Comparison of ENCODE assay signal across 8 cellular contexts in genomic region chr16:30526137-30526822, GRCh38. TPM values are rescaled to one million over a fixed set of nuclear protein-coding genes. Genes with fewer than 3 reads are reported as not detected.
A peak's percentile ranks its signal among the peaks of the same experiment; 100 is the strongest.
DNase-seq lines count a peak whose midpoint lies in the region; ATAC-seq, FAIRE-seq and TF ChIP-seq lines count a peak whose summit lies in the region.

ZNF768 (minus strand) TSS chr16:30526566; CDS start chr16:30526413, 153 bp downstream.

- ATAC-seq in GM19351 (IDR thresholded peaks at IDR 0.05; ENCODE audit: unreplicated experiment) = peak; percentile 16

- peak within 1 kb of the TSS; percentile 83 to 94 (median 90) for H3K4me3 Mint-ChIP-seq in CD8-positive, alpha-beta memory T cell
- peak within 1 kb of the TSS; percentile 75 for H3K4me3 Mint-ChIP-seq in activated CD4-positive, alpha-beta T cell treated with anti-CD3 and anti-CD28 coated beads, Interleukin-2, amount 10 ng/mL, durations not matched to agents 7 days and 5 days
- peak within 1 kb of the TSS; percentile 82 for H3K4me3 Mint-ChIP-seq in mesothelial cell of epicardium

- WGBS in thyroid gland, 2 donors = 0 to 2% methylated on average over 1 to 31 of the region's 73 CpGs

- H3K27me3 Mint-ChIP-seq in CD8-positive, alpha-beta memory T cell = no peaks in the 10 kb centered on the region
- no peaks in the 10 kb centered on the region for H3K27me3 Mint-ChIP-seq in activated CD4-positive, alpha-beta T cell treated with anti-CD3 and anti-CD28 coated beads, Interleukin-2, amount 10 ng/mL, durations not matched to agents 7 days and 5 days
- H3K27me3 Mint-ChIP-seq in mesothelial cell of epicardium (ENCODE audit: low read depth) = no peaks in the 10 kb centered on the region

- peak in 3 of 5 donors; percentile 25 to 41 (median 30) for DNase-seq in CD8-positive, alpha-beta memory T cell
- peak; percentile 40 for DNase-seq in HTR-8/SVneo (ENCODE audit: insufficient read length, low spot score)
- no peak for DNase-seq in activated CD4-positive, alpha-beta T cell treated with anti-CD3 and anti-CD28 coated beads, Interleukin-2, amount 10 ng/mL, durations not matched to agents 7 days and 5 days
- DNase-seq in mesothelial cell of epicardium (ENCODE audit: low spot score in 2 of 2, unreplicated experiment in 2 of 2) = peak in 1 of 2 experiments; percentile 56
- peak; percentile 38 to 52 for DNase-seq in thyroid gland
- DNase-seq in NCI-H524 treated with DMSO at 0.1 percent for 48 hours (lab: John Stamatoyannopoulos, UW) = no peak

- H3K27ac ChIP-seq in CD8-positive, alpha-beta memory T cell (ENCODE audit: low read depth, low read length) = peak within 1 kb of the TSS; percentile 79
- H3K27ac ChIP-seq in thyroid gland = peak within 1 kb of the TSS; percentile 95 to 100 (median 98)

- in situ Hi-C loops in endometrial microvascular endothelial cells (cut with HindIII; ENCODE audit: inconsistent ontology term, low pct_unique_long_range_greater_than_20kb, low sequenced_read_pairs) = no loop called here

- H3K9me3 ChIP-seq in CD8-positive, alpha-beta memory T cell (ENCODE audit: low read length) = no peaks in the 10 kb centered on the region
- H3K9me3 ChIP-seq in thyroid gland = no peaks in the 10 kb centered on the region

- FAIRE-seq in HTR-8/SVneo (lab: Jason Lieb, UNC) = no peak

- peaks cover 0 to 22% (median 0%) of the 10 kb centered on the region in 3 donors for H3K36me3 Mint-ChIP-seq in CD8-positive, alpha-beta memory T cell
- H3K36me3 Mint-ChIP-seq in activated CD4-positive, alpha-beta T cell treated with anti-CD3 and anti-CD28 coated beads, Interleukin-2, amount 10 ng/mL, durations not matched to agents 7 days and 5 days (ENCODE audit: low read depth) = peaks cover 14% of the 10 kb centered on the region
- peaks cover 6% of the 10 kb centered on the region for H3K36me3 Mint-ChIP-seq in mesothelial cell of epicardium

- peak within 1 kb of the TSS; percentile 81 to 99 (median 92) for H3K27ac Mint-ChIP-seq in CD8-positive, alpha-beta memory T cell
- H3K27ac Mint-ChIP-seq in activated CD4-positive, alpha-beta T cell treated with anti-CD3 and anti-CD28 coated beads, Interleukin-2, amount 10 ng/mL, durations not matched to agents 7 days and 5 days = peak within 1 kb of the TSS; percentile 68
- H3K27ac Mint-ChIP-seq in mesothelial cell of epicardium = peak within 1 kb of the TSS; percentile 98

- H3K4me1 Mint-ChIP-seq in CD8-positive, alpha-beta memory T cell = peaks cover 14 to 28% (median 27%) of the 10 kb centered on the region in 3 donors
- H3K4me1 Mint-ChIP-seq in activated CD4-positive, alpha-beta T cell treated with anti-CD3 and anti-CD28 coated beads, Interleukin-2, amount 10 ng/mL, durations not matched to agents 7 days and 5 days = peaks cover 40% of the 10 kb centered on the region
- peaks cover 25% of the 10 kb centered on the region for H3K4me1 Mint-ChIP-seq in mesothelial cell of epicardium

- CTCF ChIA-PET in CD8-positive, alpha-beta memory T cell (lab: Charles Lee) = interaction anchor here (0.8 to 2.5 kb wide), 5 partner anchors 9 to 97 kb away, joined by 3 to 11 read pairs (median 4); partner anchors contain the start of genes DCTPP1 and ZNF764
- CTCF ChIA-PET in activated CD4-positive, alpha-beta T cell treated with anti-CD3 and anti-CD28 coated beads, Interleukin-2, amount 10 ng/mL, durations not matched to agents 7 days and 5 days (lab: Charles Lee) = interaction anchor here (1.0 to 2.9 kb wide), 5 partner anchors 8 to 117 kb away, joined by 3 to 15 read pairs (median 5); partner anchors contain the start of gene ZNF747

- intact Hi-C loops in thyroid gland (cut with DNase I) = loop anchor here (2.0 kb wide), 1 partner anchor 81 kb away; the partner anchor contains the start of gene SEPHS2

- H3K27me3 ChIP-seq in CD8-positive, alpha-beta memory T cell (ENCODE audit: insufficient read depth, low read length, poor library complexity, severe bottlenecking) = no peaks in the 10 kb centered on the region
- no peaks in the 10 kb centered on the region for H3K27me3 ChIP-seq in thyroid gland

- H3K36me3 ChIP-seq in CD8-positive, alpha-beta memory T cell (ENCODE audit: insufficient read depth, low read length) = no peaks in the 10 kb centered on the region
- H3K36me3 ChIP-seq in thyroid gland = peaks cover 0 to 15% of the 10 kb centered on the region in 2 donors

- peak within 1 kb of the TSS; percentile 50 for H3K4me3 ChIP-seq in CD8-positive, alpha-beta memory T cell (ENCODE audit: low read length)
- peak within 1 kb of the TSS; percentile 49 to 74 (median 65) for H3K4me3 ChIP-seq in thyroid gland (replicated peaks in 1 of 3)

- H3K4me1 ChIP-seq in CD8-positive, alpha-beta memory T cell (ENCODE audit: insufficient read depth, low read length) = peaks cover 19% of the 10 kb centered on the region
- peaks cover 8 to 24% of the 10 kb centered on the region in 2 donors for H3K4me1 ChIP-seq in thyroid gland

- POLR2A ChIA-PET in CD8-positive, alpha-beta memory T cell (lab: Charles Lee) = interaction anchor here (0.5 to 4.3 kb wide), 9 partner anchors 8 to 132 kb away, joined by 3 to 18 read pairs (median 4); partner anchors contain the start of genes FBRS, ZNF747 and ZNF764
- POLR2A ChIA-PET in activated CD4-positive, alpha-beta T cell treated with anti-CD3 and anti-CD28 coated beads, Interleukin-2, amount 10 ng/mL, durations not matched to agents 7 days and 5 days (lab: Charles Lee) = no interaction called here

- TF ChIP-seq POLR2A in thyroid gland (IDR thresholded peaks at IDR 0.05) = peak in 1 of 2 donors; percentile 3

- TF ChIP-seq CTCF in mesothelial cell of epicardium (IDR thresholded peaks at IDR 0.05; ENCODE audit: unreplicated experiment) (no peak), thyroid gland (IDR thresholded peaks at IDR 0.05) (no peak)

- H3K9me3 Mint-ChIP-seq in CD8-positive, alpha-beta memory T cell = no peaks in the 10 kb centered on the region
- H3K9me3 Mint-ChIP-seq in activated CD4-positive, alpha-beta T cell treated with anti-CD3 and anti-CD28 coated beads, Interleukin-2, amount 10 ng/mL, durations not matched to agents 7 days and 5 days = no peaks in the 10 kb centered on the region
- no peaks in the 10 kb centered on the region for H3K9me3 Mint-ChIP-seq in mesothelial cell of epicardium

RNA-seq across cellular contexts. Expression of gene ZNF768, which starts in this region (rescaled TPM):
- total RNA-seq in CD8-positive, alpha-beta memory T cell = 10 to 100 TPM; 13.5 to 15.1 TPM
- 2.5 TPM for polyA plus RNA-seq in CD8-positive, alpha-beta memory T cell
- 1 to 10 TPM; 1.9 to 2.6 TPM for total RNA-seq in activated CD4-positive, alpha-beta T cell treated with anti-CD3 and anti-CD28 coated beads, Interleukin-2, amount 10 ng/mL, durations not matched to agents 7 days and 5 days
- total RNA-seq in endometrial microvascular endothelial cells (ENCODE audit: inconsistent ontology term) (25.5 TPM), mesothelial cell of epicardium (41.2 to 42.2 TPM (median 41.9 TPM) in 3 replicates), thyroid gland (10 to 100 TPM; 27.4 to 44.9 (median 32.3) TPM)

Comparison
In these comparisons a context has a peak if more than half of its experiments do, and no peak if none do; other contexts are left out.
1. DNase-seq: peak in CD8-positive, alpha-beta memory T cell (3 of 5), HTR-8/SVneo (single experiment) and thyroid gland (2 of 2); none in activated CD4-positive, alpha-beta T cell treated with anti-CD3 and anti-CD28 coated beads, Interleukin-2, amount 10 ng/mL, durations not matched to agents 7 days and 5 days (single experiment) and NCI-H524 treated with DMSO at 0.1 percent for 48 hours (single experiment).
2. Peak in every context shown above with its lines, with median percentiles within 50 percentile points of each other: H3K27ac Mint-ChIP-seq and H3K4me3 Mint-ChIP-seq.